In the genomic region with DNA sequence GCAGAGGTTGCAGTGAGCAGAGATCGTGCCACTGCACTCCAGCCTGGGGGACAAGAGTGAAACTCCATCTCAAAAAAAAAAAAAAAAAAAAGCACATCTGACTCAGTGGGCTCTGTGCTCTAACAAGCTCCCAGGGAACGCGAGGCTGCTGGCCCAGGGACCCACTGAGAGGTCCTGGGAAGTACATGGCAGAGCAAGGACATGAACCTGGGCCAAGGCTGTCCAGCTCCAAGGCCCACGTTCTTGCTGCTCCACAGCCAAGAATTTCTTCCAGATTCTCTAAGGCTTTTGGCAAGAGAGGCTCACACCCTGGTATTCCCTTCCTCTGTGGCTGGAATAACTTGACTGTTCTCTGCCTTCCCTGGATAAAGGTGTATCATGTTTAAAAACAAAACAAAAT, we compare ENCODE assay signal across 14 cellular contexts. TPM values are rescaled to one million over a fixed set of nuclear protein-coding genes. Genes with fewer than 3 reads are reported as not detected.
A peak's percentile ranks its signal among the peaks of the same experiment; 100 is the strongest.
DNase-seq lines count a peak whose midpoint lies in the region; ATAC-seq, FAIRE-seq and TF ChIP-seq lines count a peak whose summit lies in the region.
"Had no signal": no experiment of that assay in that cellular context is flagged by ENCODE, and none has a peak within 500 bp of the region (broad histone marks: within the 10 kb centered on the region; RNA-seq: fewer than 3 reads in every experiment).

No MANE protein-coding gene starts in this region.

- H3K4me3 ChIP-seq in BLaER1 (no peak overlapping the region), gastroesophageal sphincter (no peak overlapping the region), ovary (no peak overlapping the region)
- H3K4me3 ChIP-seq: GM23338 had no signal

- peak overlapping the region; percentile 78; the same call in 1 of the 2 replicates for H3K27ac ChIP-seq in BLaER1
- no peak overlapping the region for H3K27ac ChIP-seq in gastroesophageal sphincter
- H3K27ac ChIP-seq in ovary, result no peak overlapping the region

- TF ChIP-seq EP300 in gastroesophageal sphincter (IDR thresholded peaks at IDR 0.05) (no peak), ovary (IDR thresholded peaks at IDR 0.05) (no peak)

- H3K27me3 ChIP-seq in BLaER1 (no peaks in the 10 kb centered on the region), gastroesophageal sphincter (peaks cover 9% of the 10 kb centered on the region), ovary (no peaks in the 10 kb centered on the region)

- peaks cover 17% of the 10 kb centered on the region for H3K36me3 Mint-ChIP-seq in effector memory CD8-positive, alpha-beta T cell (ENCODE audit: insufficient read depth)
- H3K36me3 Mint-ChIP-seq: CD8-positive, alpha-beta T cell had no signal

- peaks cover 26% of the 10 kb centered on the region; the same call in 1 of the 2 replicates for H4K20me1 ChIP-seq in BLaER1

- peak overlapping the region; percentile 77 for H3K4me2 ChIP-seq in BLaER1
- H3K4me2 ChIP-seq: GM23338 had no signal

- peak overlapping the region in 1 of 2 donors; percentile 14 for H3K4me3 Mint-ChIP-seq in effector memory CD8-positive, alpha-beta T cell
- H3K4me3 Mint-ChIP-seq: GM23338 had no signal

- peak; percentile 27 for ATAC-seq in gastroesophageal sphincter
- no peak for ATAC-seq in effector memory CD8-positive, alpha-beta T cell (replicated peaks)
- ATAC-seq in GM19395 (IDR thresholded peaks at IDR 0.05; ENCODE audit: unreplicated experiment), result no peak

- H3K4me1 ChIP-seq in BLaER1, result peaks cover 33% of the 10 kb centered on the region
- peaks cover 0 to 35% (median 0%) of the 10 kb centered on the region in 3 donors for H3K4me1 ChIP-seq in gastroesophageal sphincter
- H3K4me1 ChIP-seq in ovary (ENCODE audit: insufficient read depth), result no peaks in the 10 kb centered on the region

- intact Hi-C loops in ovary (cut with DNase I), result loop anchor here in 2 of 4 donors (5.0 kb wide), 1 partner anchor 58 kb away; a partner anchor contains a TSS

- no peaks in the 10 kb centered on the region for H3K9me3 ChIP-seq in BLaER1
- H3K9me3 ChIP-seq in gastroesophageal sphincter, result no peaks in the 10 kb centered on the region
- H3K9me3 ChIP-seq in ovary, result no peaks in the 10 kb centered on the region

- TF ChIP-seq POLR2A in gastroesophageal sphincter (IDR thresholded peaks at IDR 0.05) (no peak), ovary (IDR thresholded peaks at IDR 0.05) (no peak)

- H3K9me3 Mint-ChIP-seq in effector memory CD8-positive, alpha-beta T cell, result no peaks in the 10 kb centered on the region
- H3K9me3 Mint-ChIP-seq: CD8-positive, alpha-beta T cell; GM23338 had no signal

- H3K27me3 Mint-ChIP-seq in effector memory CD8-positive, alpha-beta T cell, result no peaks in the 10 kb centered on the region

- 0 to 22% methylated on average over 1 to 3 of the region's 4 CpGs for WGBS in gastroesophageal sphincter (ENCODE audit: low coverage in 1 of 2), 2 donors
- WGBS in ovary, 3 donors, result 20 to 32% (median 29%) methylated on average over 4 of the region's 4 CpGs

- TF ChIP-seq CTCF in gastroesophageal sphincter (IDR thresholded peaks at IDR 0.05), result no peak
- no peak for TF ChIP-seq CTCF in ovary (IDR thresholded peaks at IDR 0.05)

- H3K27ac Mint-ChIP-seq in effector memory CD8-positive, alpha-beta T cell, result no peak overlapping the region
- H3K27ac Mint-ChIP-seq: CD8-positive, alpha-beta T cell; GM23338 had no signal

- DNase-seq in Ammon's horn (ENCODE audit: low spot score), result peak; percentile 69
- DNase-seq in ovary, result peak in 4 of 5 donors; percentile 48 to 71 (median 56)
- DNase-seq in GM19239 (ENCODE audit: insufficient read length, low spot score), result no peak
- DNase-seq in stimulated activated CD4-positive, alpha-beta T cell treated with anti-CD3 and anti-CD28 coated beads, Interleukin-4, amount 100 ng/mL, for 24 hours, result no peak
- DNase-seq in effector memory CD8-positive, alpha-beta T cell, result no peak
- DNase-seq: Calu3; CD8-positive, alpha-beta T cell; GF-D8; HCEC 1CT had no signal

- peaks cover 13% of the 10 kb centered on the region in 2 donors for H3K4me1 Mint-ChIP-seq in effector memory CD8-positive, alpha-beta T cell (ENCODE audit: low read depth in 2 of 2)

- peak overlapping the region; percentile 63; the same call in 1 of the 2 replicates for H3K9ac ChIP-seq in BLaER1

- H3K36me3 ChIP-seq in BLaER1 (peaks cover 79% of the 10 kb centered on the region), gastroesophageal sphincter (no peaks in the 10 kb centered on the region), ovary (no peaks in the 10 kb centered on the region)

- FAIRE-seq in GM19239 (lab: Jason Lieb, UNC), result no peak

RNA-seq across cellular contexts. Expression of a gene that starts 15.4 kb away (rescaled TPM):
- 10 to 100 TPM; 32.2 to 56.4 (median 40.5) TPM for total RNA-seq in gastroesophageal sphincter
- 10 to 100 TPM; 24.5 to 53.2 (median 31.1) TPM for total RNA-seq in ovary
- polyA plus RNA-seq in ovary, result 10 to 100 TPM in 1 of 2 donors, 1 to 10 TPM in 1; 5.9 to 38.2 TPM

RNA-seq across cellular contexts. Expression of a gene that starts 29.0 kb away (rescaled TPM):
- total RNA-seq in gastroesophageal sphincter (under 1 TPM in 3 of 4 donors, not detected in 1; 0.08 to 0.16 (median 0.12) TPM), ovary (under 1 TPM in 5 of 7 donors, not detected in 2; under 0.01 to 0.33 (median 0.05) TPM)
- under 1 TPM; 0.01 to 0.12 TPM for polyA plus RNA-seq in ovary
- total RNA-seq: Calu3 had no signal

RNA-seq across cellular contexts. Expression of a gene that starts 39.6 kb away (rescaled TPM):
- 10 to 100 TPM; 19.4 to 43.7 (median 24.3) TPM for total RNA-seq in gastroesophageal sphincter
- total RNA-seq in ovary, result 10 to 100 TPM; 21.1 to 35.9 (median 27.8) TPM
- polyA plus RNA-seq in ovary, result 10 to 100 TPM; 13.0 to 34.6 TPM

RNA-seq across cellular contexts. Expression of a gene that starts 41.5 kb away (rescaled TPM):
- total RNA-seq in gastroesophageal sphincter (1 to 10 TPM in 2 of 4 donors, under 1 TPM in 2; 0.35 to 1.4 (median 0.75) TPM), ovary (1 to 10 TPM in 3 of 7 donors, under 1 TPM in 3, not detected in 1; 0.48 to 1.8 (median 1.1) TPM)
- 1 to 10 TPM in 1 of 2 donors, not detected in 1; 4.4 TPM for polyA plus RNA-seq in ovary
- total RNA-seq: Calu3; CD8-positive, alpha-beta T cell; HT1080 had no signal

RNA-seq across cellular contexts. Expression of a gene that starts 56.5 kb away (rescaled TPM):
- 10 to 100 TPM; 17.0 to 20.7 (median 18.8) TPM for total RNA-seq in gastroesophageal sphincter
- 10 to 100 TPM in 1 of 7 donors, 1 to 10 TPM in 6; 5.2 to 11.8 (median 6.3) TPM for total RNA-seq in ovary
- polyA plus RNA-seq in ovary, result 1 to 10 TPM; 3.0 to 7.3 TPM

Comparison
In these comparisons a context has a peak if more than half of its experiments do, and no peak if none do; other contexts are left out.
1. DNase-seq: peak in Ammon's horn (single experiment) and ovary (4 of 5); none in GM19239 (single experiment), stimulated activated CD4-positive, alpha-beta T cell treated with anti-CD3 and anti-CD28 coated beads, Interleukin-4, amount 100 ng/mL, for 24 hours (single experiment) and effector memory CD8-positive, alpha-beta T cell (0 of 3).